In the genomic region with DNA sequence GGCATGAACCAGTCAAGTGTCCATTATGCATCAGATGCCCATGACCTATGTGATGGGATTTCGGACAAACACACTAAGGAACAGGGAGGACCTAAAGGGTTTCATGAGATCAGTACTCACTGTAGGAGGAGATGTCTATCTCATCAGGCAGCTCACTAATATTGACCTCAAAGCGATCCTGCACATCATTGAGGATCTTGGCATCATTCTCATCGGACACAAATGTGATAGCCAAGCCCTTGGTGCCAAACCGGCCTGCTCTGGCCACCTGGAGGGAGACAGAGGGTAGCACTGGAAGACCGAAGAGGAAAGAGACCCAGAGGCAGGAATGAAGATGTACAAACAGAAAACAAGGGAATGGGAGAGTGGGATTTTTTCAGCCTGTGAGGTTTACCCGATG, we compare ENCODE assay signal across 2 cellular contexts.
TF ChIP-seq lines count a peak whose summit lies in the region.

No MANE protein-coding gene starts in this region.

TF ChIP-seq in WTC11, 78 proteins besides CTCF, POLR2A, EP300 and RAD21:
- TF ChIP-seq JUN (CRISPR knock-in tag; IDR thresholded peaks at IDR 0.05) (no peak), NR3C1 (CRISPR knock-in tag; conservative IDR thresholded peaks at IDR 0.05; ENCODE audit: low read depth) (no peak), ELF4 (CRISPR knock-in tag; IDR thresholded peaks at IDR 0.05; ENCODE audit: low read depth) (no peak), NFE2L1 (CRISPR knock-in tag; IDR thresholded peaks at IDR 0.05) (no peak), IRF2 (CRISPR knock-in tag; IDR thresholded peaks at IDR 0.05; ENCODE audit: borderline replicate concordance, low read depth) (no peak), FOXK1 (CRISPR knock-in tag; IDR thresholded peaks at IDR 0.05) (no peak), ZNF138 (CRISPR knock-in tag; conservative IDR thresholded peaks at IDR 0.05) (no peak), ZNF416 (CRISPR knock-in tag; IDR thresholded peaks at IDR 0.05) (no peak), KAT7 (CRISPR knock-in tag; IDR thresholded peaks at IDR 0.05; ENCODE audit: borderline replicate concordance) (no peak), TP53 (CRISPR knock-in tag; IDR thresholded peaks at IDR 0.05) (no peak)
- TF ChIP-seq, protein P1, sequence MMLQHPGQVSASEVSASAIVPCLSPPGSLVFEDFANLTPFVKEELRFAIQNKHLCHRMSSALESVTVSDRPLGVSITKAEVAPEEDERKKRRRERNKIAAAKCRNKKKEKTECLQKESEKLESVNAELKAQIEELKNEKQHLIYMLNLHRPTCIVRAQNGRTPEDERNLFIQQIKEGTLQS (CRISPR knock-in tag; conservative IDR thresholded peaks at IDR 0.05) = no peak
- TF ChIP-seq, protein P2, sequence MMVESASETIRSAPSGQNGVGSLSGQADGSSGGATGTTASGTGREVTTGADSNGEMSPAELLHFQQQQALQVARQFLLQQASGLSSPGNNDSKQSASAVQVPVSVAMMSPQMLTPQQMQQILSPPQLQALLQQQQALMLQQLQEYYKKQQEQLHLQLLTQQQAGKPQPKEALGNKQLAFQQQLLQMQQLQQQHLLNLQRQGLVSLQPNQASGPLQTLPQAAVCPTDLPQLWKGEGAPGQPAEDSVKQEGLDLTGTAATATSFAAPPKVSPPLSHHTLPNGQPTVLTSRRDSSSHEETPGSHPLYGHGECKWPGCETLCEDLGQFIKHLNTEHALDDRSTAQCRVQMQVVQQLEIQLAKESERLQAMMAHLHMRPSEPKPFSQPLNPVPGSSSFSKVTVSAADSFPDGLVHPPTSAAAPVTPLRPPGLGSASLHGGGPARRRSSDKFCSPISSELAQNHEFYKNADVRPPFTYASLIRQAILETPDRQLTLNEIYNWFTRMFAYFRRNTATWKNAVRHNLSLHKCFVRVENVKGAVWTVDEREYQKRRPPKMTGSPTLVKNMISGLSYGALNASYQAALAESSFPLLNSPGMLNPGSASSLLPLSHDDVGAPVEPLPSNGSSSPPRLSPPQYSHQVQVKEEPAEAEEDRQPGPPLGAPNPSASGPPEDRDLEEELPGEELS (CRISPR knock-in tag; IDR thresholded peaks at IDR 0.05) = no peak
- TF ChIP-seq, protein P3, sequence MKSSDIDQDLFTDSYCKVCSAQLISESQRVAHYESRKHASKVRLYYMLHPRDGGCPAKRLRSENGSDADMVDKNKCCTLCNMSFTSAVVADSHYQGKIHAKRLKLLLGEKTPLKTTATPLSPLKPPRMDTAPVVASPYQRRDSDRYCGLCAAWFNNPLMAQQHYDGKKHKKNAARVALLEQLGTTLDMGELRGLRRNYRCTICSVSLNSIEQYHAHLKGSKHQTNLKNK (CRISPR knock-in tag; IDR thresholded peaks at IDR 0.05) = no peak
- TF ChIP-seq, protein P4, sequence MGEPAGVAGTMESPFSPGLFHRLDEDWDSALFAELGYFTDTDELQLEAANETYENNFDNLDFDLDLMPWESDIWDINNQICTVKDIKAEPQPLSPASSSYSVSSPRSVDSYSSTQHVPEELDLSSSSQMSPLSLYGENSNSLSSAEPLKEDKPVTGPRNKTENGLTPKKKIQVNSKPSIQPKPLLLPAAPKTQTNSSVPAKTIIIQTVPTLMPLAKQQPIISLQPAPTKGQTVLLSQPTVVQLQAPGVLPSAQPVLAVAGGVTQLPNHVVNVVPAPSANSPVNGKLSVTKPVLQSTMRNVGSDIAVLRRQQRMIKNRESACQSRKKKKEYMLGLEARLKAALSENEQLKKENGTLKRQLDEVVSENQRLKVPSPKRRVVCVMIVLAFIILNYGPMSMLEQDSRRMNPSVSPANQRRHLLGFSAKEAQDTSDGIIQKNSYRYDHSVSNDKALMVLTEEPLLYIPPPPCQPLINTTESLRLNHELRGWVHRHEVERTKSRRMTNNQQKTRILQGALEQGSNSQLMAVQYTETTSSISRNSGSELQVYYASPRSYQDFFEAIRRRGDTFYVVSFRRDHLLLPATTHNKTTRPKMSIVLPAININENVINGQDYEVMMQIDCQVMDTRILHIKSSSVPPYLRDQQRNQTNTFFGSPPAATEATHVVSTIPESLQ (CRISPR knock-in tag; IDR thresholded peaks at IDR 0.05) = no peak
- TF ChIP-seq, protein P5, sequence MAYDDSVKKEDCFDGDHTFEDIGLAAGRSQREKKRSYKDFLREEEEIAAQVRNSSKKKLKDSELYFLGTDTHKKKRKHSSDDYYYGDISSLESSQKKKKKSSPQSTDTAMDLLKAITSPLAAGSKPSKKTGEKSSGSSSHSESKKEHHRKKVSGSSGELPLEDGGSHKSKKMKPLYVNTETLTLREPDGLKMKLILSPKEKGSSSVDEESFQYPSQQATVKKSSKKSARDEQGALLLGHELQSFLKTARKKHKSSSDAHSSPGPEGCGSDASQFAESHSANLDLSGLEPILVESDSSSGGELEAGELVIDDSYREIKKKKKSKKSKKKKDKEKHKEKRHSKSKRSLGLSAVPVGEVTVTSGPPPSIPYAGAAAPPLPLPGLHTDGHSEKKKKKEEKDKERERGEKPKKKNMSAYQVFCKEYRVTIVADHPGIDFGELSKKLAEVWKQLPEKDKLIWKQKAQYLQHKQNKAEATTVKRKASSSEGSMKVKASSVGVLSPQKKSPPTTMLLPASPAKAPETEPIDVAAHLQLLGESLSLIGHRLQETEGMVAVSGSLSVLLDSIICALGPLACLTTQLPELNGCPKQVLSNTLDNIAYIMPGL (CRISPR knock-in tag; IDR thresholded peaks at IDR 0.05) = no peak

TF ChIP-seq in endothelial cell of umbilical vein, 7 proteins besides CTCF, POLR2A, EP300 and RAD21:
- TF ChIP-seq, protein P6, sequence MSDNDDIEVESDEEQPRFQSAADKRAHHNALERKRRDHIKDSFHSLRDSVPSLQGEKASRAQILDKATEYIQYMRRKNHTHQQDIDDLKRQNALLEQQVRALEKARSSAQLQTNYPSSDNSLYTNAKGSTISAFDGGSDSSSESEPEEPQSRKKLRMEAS (IDR thresholded peaks at IDR 0.05; ENCODE audit: insufficient read depth, insufficient read length) = no peak
- TF ChIP-seq JUN (IDR thresholded peaks at IDR 0.05; ENCODE audit: borderline replicate concordance, insufficient read depth, insufficient read length, low read depth) (no peak), MYC (IDR thresholded peaks at IDR 0.05; ENCODE audit: low read depth, low read length) (no peak), FOS (IDR thresholded peaks at IDR 0.05; ENCODE audit: borderline replicate concordance, insufficient read depth, low read length) (no peak), POLR2AphosphoS5 (IDR thresholded peaks at IDR 0.05; ENCODE audit: insufficient read depth, low read depth, low read length) (peak; percentile 22), GATA2 (IDR thresholded peaks at IDR 0.05; ENCODE audit: insufficient read depth, insufficient read length, low read depth, low read length) (no peak), EZH2 (IDR thresholded peaks at IDR 0.05; ENCODE audit: borderline replicate concordance, low read depth, low read length, severe bottlenecking) (no peak)
